10 cellular contexts compared by ENCODE assay signal in genomic region chr12:117272690-117273089, GRCh38.
"Had no signal": no experiment of that assay in that cellular context is flagged by ENCODE, and none has a peak within 500 bp of the region (broad histone marks: within the 10 kb centered on the region; RNA-seq: fewer than 3 reads in every experiment).

No MANE protein-coding gene starts in this region.

- H3K27ac ChIP-seq: HL-60, KMS-11 had no signal

- H3K4me3 Mint-ChIP-seq: H9, HFFc6, IgD-negative memory B cell had no signal

- DNase-seq: GOT3, H9, HCEC 1CT, HFFc6, KBM-7 had no signal

- FAIRE-seq: H54, HepG2 had no signal

- H3K4me1 Mint-ChIP-seq: IgD-negative memory B cell had no signal

- ATAC-seq: HepG2 had no signal

- H3K27ac Mint-ChIP-seq: HFFc6, IgD-negative memory B cell had no signal

- H3K9me3 Mint-ChIP-seq: H9 had no signal

- H3K36me3 Mint-ChIP-seq: IgD-negative memory B cell had no signal
